1 cellular context compared by ENCODE assay signal in genomic region chr2:215417400-215417951, GRCh38.
A peak's percentile ranks its signal among the peaks of the same experiment; 100 is the strongest.
TF ChIP-seq lines count a peak whose summit lies in the region.

No MANE protein-coding gene starts in this region.

TF ChIP-seq in HepG2, 621 proteins besides CTCF, POLR2A, EP300 and RAD21 (continued from another document and continues in another):
- no peak for TF ChIP-seq DMTF1 (CRISPR knock-in tag; IDR thresholded peaks at IDR 0.05)
- no peak for TF ChIP-seq ZBTB10 (CRISPR knock-in tag; IDR thresholded peaks at IDR 0.05; ENCODE audit: borderline replicate concordance)
- no peak for TF ChIP-seq ZSCAN5A (CRISPR knock-in tag; IDR thresholded peaks at IDR 0.05; ENCODE audit: borderline replicate concordance)
- TF ChIP-seq AGO2 (optimal IDR thresholded peaks at IDR 0.05; ENCODE audit: low read depth, low read length), result peak; percentile 16
- TF ChIP-seq, protein P1, sequence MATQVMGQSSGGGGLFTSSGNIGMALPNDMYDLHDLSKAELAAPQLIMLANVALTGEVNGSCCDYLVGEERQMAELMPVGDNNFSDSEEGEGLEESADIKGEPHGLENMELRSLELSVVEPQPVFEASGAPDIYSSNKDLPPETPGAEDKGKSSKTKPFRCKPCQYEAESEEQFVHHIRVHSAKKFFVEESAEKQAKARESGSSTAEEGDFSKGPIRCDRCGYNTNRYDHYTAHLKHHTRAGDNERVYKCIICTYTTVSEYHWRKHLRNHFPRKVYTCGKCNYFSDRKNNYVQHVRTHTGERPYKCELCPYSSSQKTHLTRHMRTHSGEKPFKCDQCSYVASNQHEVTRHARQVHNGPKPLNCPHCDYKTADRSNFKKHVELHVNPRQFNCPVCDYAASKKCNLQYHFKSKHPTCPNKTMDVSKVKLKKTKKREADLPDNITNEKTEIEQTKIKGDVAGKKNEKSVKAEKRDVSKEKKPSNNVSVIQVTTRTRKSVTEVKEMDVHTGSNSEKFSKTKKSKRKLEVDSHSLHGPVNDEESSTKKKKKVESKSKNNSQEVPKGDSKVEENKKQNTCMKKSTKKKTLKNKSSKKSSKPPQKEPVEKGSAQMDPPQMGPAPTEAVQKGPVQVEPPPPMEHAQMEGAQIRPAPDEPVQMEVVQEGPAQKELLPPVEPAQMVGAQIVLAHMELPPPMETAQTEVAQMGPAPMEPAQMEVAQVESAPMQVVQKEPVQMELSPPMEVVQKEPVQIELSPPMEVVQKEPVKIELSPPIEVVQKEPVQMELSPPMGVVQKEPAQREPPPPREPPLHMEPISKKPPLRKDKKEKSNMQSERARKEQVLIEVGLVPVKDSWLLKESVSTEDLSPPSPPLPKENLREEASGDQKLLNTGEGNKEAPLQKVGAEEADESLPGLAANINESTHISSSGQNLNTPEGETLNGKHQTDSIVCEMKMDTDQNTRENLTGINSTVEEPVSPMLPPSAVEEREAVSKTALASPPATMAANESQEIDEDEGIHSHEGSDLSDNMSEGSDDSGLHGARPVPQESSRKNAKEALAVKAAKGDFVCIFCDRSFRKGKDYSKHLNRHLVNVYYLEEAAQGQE (IDR thresholded peaks at IDR 0.05; ENCODE audit: borderline replicate concordance in 1 of 2, low read depth in 1 of 2, low read length in 2 of 2), result peak in 1 of 2 experiments; percentile 53; a peak in 1 of 4 replicates
- no peak for TF ChIP-seq ZMYM2 (CRISPR knock-in tag; IDR thresholded peaks at IDR 0.05)
- TF ChIP-seq MEIS2 (CRISPR knock-in tag; IDR thresholded peaks at IDR 0.05), result peak; percentile 52; the same call in 1 of the 2 replicates
- TF ChIP-seq MIER2 (CRISPR knock-in tag; IDR thresholded peaks at IDR 0.05), result peak; percentile 66; the same call in 1 of the 2 replicates
- TF ChIP-seq ZFP36L2 (CRISPR knock-in tag; IDR thresholded peaks at IDR 0.05), result no peak
- peak; percentile 65; the same call in 1 of the 2 replicates for TF ChIP-seq KMT2A (CRISPR knock-in tag; IDR thresholded peaks at IDR 0.05)
- no peak for TF ChIP-seq ELK4 (CRISPR knock-in tag; IDR thresholded peaks at IDR 0.05; ENCODE audit: borderline replicate concordance)
- TF ChIP-seq SETDB1 (CRISPR knock-in tag; IDR thresholded peaks at IDR 0.05; ENCODE audit: borderline replicate concordance), result no peak
- peak; percentile 85; the same call in 1 of the 2 replicates for TF ChIP-seq ZBTB7B (CRISPR knock-in tag; IDR thresholded peaks at IDR 0.05)
- no peak for TF ChIP-seq ZNF383 (CRISPR knock-in tag; IDR thresholded peaks at IDR 0.05; ENCODE audit: borderline replicate concordance)
- TF ChIP-seq ZUFSP (CRISPR knock-in tag; IDR thresholded peaks at IDR 0.05; ENCODE audit: borderline replicate concordance), result no peak
- TF ChIP-seq, protein P2, sequence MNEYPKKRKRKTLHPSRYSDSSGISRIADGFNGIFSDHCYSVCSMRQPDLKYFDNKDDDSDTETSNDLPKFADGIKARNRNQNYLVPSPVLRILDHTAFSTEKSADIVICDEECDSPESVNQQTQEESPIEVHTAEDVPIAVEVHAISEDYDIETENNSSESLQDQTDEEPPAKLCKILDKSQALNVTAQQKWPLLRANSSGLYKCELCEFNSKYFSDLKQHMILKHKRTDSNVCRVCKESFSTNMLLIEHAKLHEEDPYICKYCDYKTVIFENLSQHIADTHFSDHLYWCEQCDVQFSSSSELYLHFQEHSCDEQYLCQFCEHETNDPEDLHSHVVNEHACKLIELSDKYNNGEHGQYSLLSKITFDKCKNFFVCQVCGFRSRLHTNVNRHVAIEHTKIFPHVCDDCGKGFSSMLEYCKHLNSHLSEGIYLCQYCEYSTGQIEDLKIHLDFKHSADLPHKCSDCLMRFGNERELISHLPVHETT (CRISPR knock-in tag; conservative IDR thresholded peaks at IDR 0.05), result no peak
- no peak for TF ChIP-seq EZH2 (conservative IDR thresholded peaks at IDR 0.05; ENCODE audit: low read depth, low read length)
- no peak for TF ChIP-seq CENPX (CRISPR knock-in tag; IDR thresholded peaks at IDR 0.05)
- no peak for TF ChIP-seq ZNF230 (CRISPR knock-in tag; IDR thresholded peaks at IDR 0.05)
- peak; percentile 69; the same call in 1 of the 2 replicates for TF ChIP-seq ZNF878 (CRISPR knock-in tag; IDR thresholded peaks at IDR 0.05)
- TF ChIP-seq, protein P3, sequence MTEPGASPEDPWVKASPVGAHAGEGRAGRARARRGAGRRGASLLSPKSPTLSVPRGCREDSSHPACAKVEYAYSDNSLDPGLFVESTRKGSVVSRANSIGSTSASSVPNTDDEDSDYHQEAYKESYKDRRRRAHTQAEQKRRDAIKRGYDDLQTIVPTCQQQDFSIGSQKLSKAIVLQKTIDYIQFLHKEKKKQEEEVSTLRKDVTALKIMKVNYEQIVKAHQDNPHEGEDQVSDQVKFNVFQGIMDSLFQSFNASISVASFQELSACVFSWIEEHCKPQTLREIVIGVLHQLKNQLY (CRISPR knock-in tag; IDR thresholded peaks at IDR 0.05), result peak; percentile 31
- no peak for TF ChIP-seq JDP2 (CRISPR knock-in tag; IDR thresholded peaks at IDR 0.05; ENCODE audit: borderline replicate concordance)
- no peak for TF ChIP-seq ZNF589 (CRISPR knock-in tag; conservative IDR thresholded peaks at IDR 0.05)
- TF ChIP-seq MBNL3 (CRISPR knock-in tag; conservative IDR thresholded peaks at IDR 0.05), result no peak
- TF ChIP-seq ZNF460 (CRISPR knock-in tag; IDR thresholded peaks at IDR 0.05; ENCODE audit: borderline replicate concordance), result no peak; the same call in 1 of the 2 replicates
- TF ChIP-seq HMGXB3 (CRISPR knock-in tag; IDR thresholded peaks at IDR 0.05; ENCODE audit: borderline replicate concordance), result no peak
- no peak for TF ChIP-seq SP1 (IDR thresholded peaks at IDR 0.05)
- TF ChIP-seq SP1 (CRISPR knock-in tag; IDR thresholded peaks at IDR 0.05), result no peak; the same call in 1 of the 2 replicates
- TF ChIP-seq HNRNPL (IDR thresholded peaks at IDR 0.05; ENCODE audit: low read depth, low read length), result 0 out of 2 replicates have a peak, but pooled peaks have one; percentile 13
- TF ChIP-seq ZNF264 (CRISPR knock-in tag; IDR thresholded peaks at IDR 0.05), result peak; percentile 68; the same call in 1 of the 2 replicates
- peak; percentile 78 for TF ChIP-seq HOXA3 (CRISPR knock-in tag; IDR thresholded peaks at IDR 0.05)
- TF ChIP-seq ZNF205 (CRISPR knock-in tag; IDR thresholded peaks at IDR 0.05), result peak; percentile 90; the same call in 1 of the 2 replicates
- TF ChIP-seq SMARCE1 (IDR thresholded peaks at IDR 0.05; ENCODE audit: borderline replicate concordance), result no peak
- TF ChIP-seq ARNT2 (CRISPR knock-in tag; IDR thresholded peaks at IDR 0.05; ENCODE audit: low read depth), result peak; percentile 90
- TF ChIP-seq USF2 (IDR thresholded peaks at IDR 0.05; ENCODE audit: low read depth, low read length), result no peak
- TF ChIP-seq USF2 (CRISPR knock-in tag; IDR thresholded peaks at IDR 0.05; ENCODE audit: borderline replicate concordance), result no peak
